Comparison of ENCODE assay signal across 8 cellular contexts in genomic region chr7:131105294-131105802, GRCh38.
A peak's percentile ranks its signal among the peaks of the same experiment; 100 is the strongest.
DNase-seq lines count a peak whose midpoint lies in the region; ATAC-seq and TF ChIP-seq lines count a peak whose summit lies in the region.

No MANE protein-coding gene starts in this region.

- BruUV-seq in PC-3 (replicated peaks; lab: Mats Ljungman, UMichigan), result no TSS peak

- peaks cover 11% of the 10 kb centered on the region for H3K36me3 ChIP-seq in PC-3 (ENCODE audit: low read depth, low read length)
- H3K36me3 ChIP-seq in endocrine pancreas (ENCODE audit: control insufficient read depth, insufficient read depth, low read length), result no peaks in the 10 kb centered on the region

- H3K4me1 ChIP-seq in PC-3 (ENCODE audit: insufficient read depth, low read length), result peaks cover 16% of the 10 kb centered on the region
- H3K4me1 ChIP-seq in endocrine pancreas (ENCODE audit: control insufficient read depth, insufficient read depth, low read length), result peaks cover 10% of the 10 kb centered on the region

- H3K9me3 Mint-ChIP-seq in activated CD8-positive, alpha-beta memory T cell treated with anti-CD3 and anti-CD28 coated beads, Interleukin-2, amount 10 ng/mL, durations not matched to agents 7 days and 5 days (ENCODE audit: low read depth), result no peaks in the 10 kb centered on the region
- H3K9me3 Mint-ChIP-seq in nephron, result no peaks in the 10 kb centered on the region

- peak overlapping the region; percentile 75 for H3K4me3 Mint-ChIP-seq in activated CD8-positive, alpha-beta memory T cell treated with anti-CD3 and anti-CD28 coated beads, Interleukin-2, amount 10 ng/mL, durations not matched to agents 7 days and 5 days
- peak overlapping the region; percentile 78 to 88 (median 87) for H3K4me3 Mint-ChIP-seq in nephron

- H3K36me3 Mint-ChIP-seq in activated CD8-positive, alpha-beta memory T cell treated with anti-CD3 and anti-CD28 coated beads, Interleukin-2, amount 10 ng/mL, durations not matched to agents 7 days and 5 days, result peaks cover 39% of the 10 kb centered on the region
- no peaks in the 10 kb centered on the region for H3K36me3 Mint-ChIP-seq in nephron (ENCODE audit: low read depth)

- H3K27me3 ChIP-seq in PC-3 (ENCODE audit: low read length) (no peaks in the 10 kb centered on the region), endocrine pancreas (ENCODE audit: control insufficient read depth, insufficient read depth, low read length) (no peaks in the 10 kb centered on the region)

- POLR2A ChIA-PET in PC-3 (lab: Charles Lee; ENCODE audit: unreplicated experiment), result no interaction called here

- H3K9me2 ChIP-seq in PC-3 (replicated peaks; ENCODE audit: low read length), result no peaks in the 10 kb centered on the region

- H3K4me3 ChIP-seq in PC-3 (ENCODE audit: low read length) (peak overlapping the region; percentile 65), endocrine pancreas (ENCODE audit: control insufficient read depth, insufficient read depth, low read length) (peak overlapping the region; percentile 75)

- DNase-seq in activated CD8-positive, alpha-beta memory T cell treated with anti-CD3 and anti-CD28 coated beads, Interleukin-2, amount 10 ng/mL, durations not matched to agents 7 days and 5 days, result no peak
- DNase-seq in activated CD8-positive, alpha-beta memory T cell treated with anti-CD3 and anti-CD28 coated beads for 24 hours, result no peak
- peak; percentile 9 for DNase-seq in PC-3
- no peak for DNase-seq in NOMO-1 (lab: John Stamatoyannopoulos, UW; ENCODE audit: unreplicated experiment in 2 of 2)
- no peak for DNase-seq in SHP77 treated with DMSO at 0.1 percent for 48 hours (lab: John Stamatoyannopoulos, UW)

- CTCF ChIA-PET in activated CD8-positive, alpha-beta memory T cell treated with anti-CD3 and anti-CD28 coated beads, Interleukin-2, amount 10 ng/mL, durations not matched to agents 7 days and 5 days (lab: Charles Lee), result interaction anchor here (1.0 to 4.2 kb wide), 6 partner anchors 33 to 417 kb away, joined by 3 to 18 read pairs (median 7); no protein-coding TSS in a partner anchor
- CTCF ChIA-PET in PC-3 (lab: Charles Lee), result no interaction called here

- peak overlapping the region; percentile 73 for H3K27ac Mint-ChIP-seq in activated CD8-positive, alpha-beta memory T cell treated with anti-CD3 and anti-CD28 coated beads, Interleukin-2, amount 10 ng/mL, durations not matched to agents 7 days and 5 days
- no peak overlapping the region for H3K27ac Mint-ChIP-seq in nephron

- peaks cover 95% of the 10 kb centered on the region for H3K79me2 ChIP-seq in PC-3 (ENCODE audit: low read length)

- H3K9me3 ChIP-seq in PC-3 (ENCODE audit: low read length) (no peaks in the 10 kb centered on the region), endocrine pancreas (ENCODE audit: control insufficient read depth, low read length) (no peaks in the 10 kb centered on the region)

- ATAC-seq in activated CD8-positive, alpha-beta memory T cell treated with anti-CD3 and anti-CD28 coated beads, Interleukin-2, amount 10 ng/mL, durations not matched to agents 7 days and 5 days, result no peak
- ATAC-seq in PC-3, result peak; percentile 1; the same call in 1 of the 2 replicates
- ATAC-seq in GM21717 (IDR thresholded peaks at IDR 0.05; ENCODE audit: unreplicated experiment), result no peak

- peaks cover 60% of the 10 kb centered on the region for H3K4me1 Mint-ChIP-seq in activated CD8-positive, alpha-beta memory T cell treated with anti-CD3 and anti-CD28 coated beads, Interleukin-2, amount 10 ng/mL, durations not matched to agents 7 days and 5 days
- peaks cover 24% of the 10 kb centered on the region for H3K4me1 Mint-ChIP-seq in nephron

- H3K4me2 ChIP-seq in PC-3 (ENCODE audit: low read length), result peak overlapping the region; percentile 81

- no peak overlapping the region for H2AFZ ChIP-seq in PC-3 (ENCODE audit: low read length)

- no peaks in the 10 kb centered on the region for H3K27me3 Mint-ChIP-seq in activated CD8-positive, alpha-beta memory T cell treated with anti-CD3 and anti-CD28 coated beads, Interleukin-2, amount 10 ng/mL, durations not matched to agents 7 days and 5 days
- peaks cover 76% of the 10 kb centered on the region for H3K27me3 Mint-ChIP-seq in nephron (ENCODE audit: low read depth)

- no peak for TF ChIP-seq CTCF in PC-3 (conservative IDR thresholded peaks at IDR 0.05; ENCODE audit: low read depth, low read length)
- no peak for TF ChIP-seq CTCF in nephron (IDR thresholded peaks at IDR 0.05; ENCODE audit: unreplicated experiment in 3 of 3)

- no peak overlapping the region for H3K9ac ChIP-seq in PC-3 (ENCODE audit: low read length)
- peak overlapping the region; percentile 22 for H3K9ac ChIP-seq in endocrine pancreas (ENCODE audit: control insufficient read depth, insufficient read depth, low read length)

- intact Hi-C loops in PC-3 (cut with micrococcal nuclease), result loop anchor here (5.0 kb wide), 1 partner anchor 33 kb away; no protein-coding TSS in a partner anchor

- peaks cover 21% of the 10 kb centered on the region; the same call in 1 of the 2 replicates for H4K20me1 ChIP-seq in PC-3 (ENCODE audit: low read length)

- no peaks in the 10 kb centered on the region for H3F3A ChIP-seq in PC-3 (ENCODE audit: low read length, unreplicated experiment)

- no peak overlapping the region for H3K27ac ChIP-seq in PC-3 (ENCODE audit: low read length)
